In the genomic region with DNA sequence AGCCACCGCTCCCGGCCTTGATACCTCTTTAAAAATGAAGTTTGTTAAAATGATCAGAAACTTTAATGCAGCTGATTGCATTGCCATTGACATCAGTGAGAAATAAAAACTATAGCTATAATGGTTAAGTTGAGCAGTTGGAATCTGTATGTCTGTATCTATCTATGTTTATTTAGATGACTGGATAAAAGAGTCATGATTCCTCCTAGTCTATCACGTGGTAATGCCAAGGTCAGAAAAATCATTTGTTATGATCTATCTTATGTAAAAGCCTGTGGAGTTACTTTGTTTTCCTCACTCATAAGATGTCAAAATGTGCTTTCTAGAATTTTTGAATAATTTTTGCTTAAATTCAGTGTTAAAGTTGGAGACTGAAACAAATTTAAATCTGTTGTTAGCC, we compare ENCODE assay signal across 1 cellular context.
TF ChIP-seq lines count a peak whose summit lies in the region.

No MANE protein-coding gene starts in this region.

TF ChIP-seq in IMR-90, 13 proteins besides CTCF, POLR2A, EP300 and RAD21:
- TF ChIP-seq, protein P1, sequence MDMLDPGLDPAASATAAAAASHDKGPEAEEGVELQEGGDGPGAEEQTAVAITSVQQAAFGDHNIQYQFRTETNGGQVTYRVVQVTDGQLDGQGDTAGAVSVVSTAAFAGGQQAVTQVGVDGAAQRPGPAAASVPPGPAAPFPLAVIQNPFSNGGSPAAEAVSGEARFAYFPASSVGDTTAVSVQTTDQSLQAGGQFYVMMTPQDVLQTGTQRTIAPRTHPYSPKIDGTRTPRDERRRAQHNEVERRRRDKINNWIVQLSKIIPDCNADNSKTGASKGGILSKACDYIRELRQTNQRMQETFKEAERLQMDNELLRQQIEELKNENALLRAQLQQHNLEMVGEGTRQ (IDR thresholded peaks at IDR 0.05; ENCODE audit: low read depth, low read length) = peak; percentile 55
- TF ChIP-seq MAZ (IDR thresholded peaks at IDR 0.05; ENCODE audit: borderline replicate concordance, low read depth, low read length) = no peak
